11 cellular contexts compared by ENCODE assay signal in genomic region chr10:122551450-122551849, GRCh38. TPM values are rescaled to one million over a fixed set of nuclear protein-coding genes. Genes with fewer than 3 reads are reported as not detected.
DNase-seq lines count a peak whose midpoint lies in the region; ATAC-seq and TF ChIP-seq lines count a peak whose summit lies in the region.
"Had no signal": no experiment of that assay in that cellular context is flagged by ENCODE, and none has a peak within 500 bp of the region (broad histone marks: within the 10 kb centered on the region; RNA-seq: fewer than 3 reads in every experiment).

No MANE protein-coding gene starts in this region.

- no peaks in the 10 kb centered on the region for H3K27me3 ChIP-seq in hepatocyte
- H3K27me3 ChIP-seq in psoas muscle (ENCODE audit: insufficient read depth in 3 of 3, low read length in 2 of 3) = peaks cover 0 to 8% (median 3%) of the 10 kb centered on the region in 3 donors

- H3K79me2 ChIP-seq in hepatocyte = no peaks in the 10 kb centered on the region

- H3K9me3 ChIP-seq in KOPT-K1 (ENCODE audit: insufficient read depth, low read length, poor library complexity, severe bottlenecking) = no peaks in the 10 kb centered on the region
- no peaks in the 10 kb centered on the region for H3K9me3 ChIP-seq in hepatocyte (ENCODE audit: low read depth)
- no peaks in the 10 kb centered on the region for H3K9me3 ChIP-seq in psoas muscle

- H3K4me1 ChIP-seq in hepatocyte (ENCODE audit: insufficient read depth) (peaks cover 11% of the 10 kb centered on the region), psoas muscle (no peaks in the 10 kb centered on the region)

- H3K36me3 ChIP-seq in KOPT-K1 (ENCODE audit: insufficient read depth, low read length) = no peaks in the 10 kb centered on the region
- no peaks in the 10 kb centered on the region for H3K36me3 ChIP-seq in hepatocyte (replicated peaks; ENCODE audit: insufficient read depth, low read depth)
- no peaks in the 10 kb centered on the region for H3K36me3 ChIP-seq in psoas muscle (ENCODE audit: insufficient read depth in 1 of 2, low read depth in 1 of 2)

- DNase-seq in activated CD8-positive, alpha-beta memory T cell treated with anti-CD3 and anti-CD28 coated beads for 48 hours (ENCODE audit: low read depth in 2 of 3, low spot score in 2 of 3) = peak in 2 of 3 experiments; percentile 7 to 33
- DNase-seq in head of caudate nucleus (peak in 27 of 42 donors; percentile 3 to 61 (median 28)), hepatocyte (ENCODE audit: low spot score) (no peak), GDM1 (lab: John Stamatoyannopoulos, UW) (no peak), psoas muscle (no peak)
- peak; percentile 7 to 39 (median 13) for DNase-seq in stimulated activated CD4-positive, alpha-beta T cell treated with anti-CD3 and anti-CD28 coated beads, TNF-alpha, amount 100 ng/mL, for 24 hours (ENCODE audit: low read depth in 3 of 3)
- DNase-seq: GF-D8 had no signal

- no peak overlapping the region for H3K4me2 ChIP-seq in hepatocyte

- intact Hi-C loops in head of caudate nucleus (cut with DNase I) (no loop called here), psoas muscle (cut with DNase I) (no loop called here)

- H3K9me2 ChIP-seq in hepatocyte (replicated peaks; ENCODE audit: insufficient read depth) = no peaks in the 10 kb centered on the region

- TF ChIP-seq CTCF in hepatocyte (IDR thresholded peaks at IDR 0.05; ENCODE audit: poor library complexity) (no peak), psoas muscle (IDR thresholded peaks at IDR 0.05) (no peak)

- H2AFZ ChIP-seq in hepatocyte = no peak overlapping the region

- ATAC-seq in HG03565 (IDR thresholded peaks at IDR 0.05; ENCODE audit: unreplicated experiment) = no peak
- ATAC-seq in psoas muscle = no peak

- WGBS in hepatocyte (ENCODE audit: low lambda C conversion rate, missing lambda C conversion rate) = 73% methylated on average over 9 of the region's 9 CpGs
- 44 to 50% (median 46%) methylated on average over 9 of the region's 9 CpGs for WGBS in psoas muscle, 3 donors

- peak overlapping the region; percentile 36 for H3K27ac ChIP-seq in KOPT-K1 (ENCODE audit: low read depth, low read length, poor library complexity, severe bottlenecking)
- no peak overlapping the region for H3K27ac ChIP-seq in hepatocyte
- H3K27ac ChIP-seq in psoas muscle = no peak overlapping the region
- H3K27ac ChIP-seq: VCaP had no signal

- H3K4me3 ChIP-seq in hepatocyte (no peak overlapping the region), psoas muscle (no peak overlapping the region)

- H4K20me1 ChIP-seq in hepatocyte (ENCODE audit: insufficient read depth, poor library complexity, severe bottlenecking) = no peaks in the 10 kb centered on the region

RNA-seq across cellular contexts. Expression of gene DMBT1, which starts 9.1 kb away (rescaled TPM):
- total RNA-seq in hepatocyte (1.5 and 1.6 TPM in 2 replicates), psoas muscle (under 1 TPM; 0.07 to 0.43 (median 0.28) TPM)
- polyA plus RNA-seq in hepatocyte (0.88 TPM in 1 of 2 replicates, not detected in the other), psoas muscle (under 1 TPM; 0.03 to 0.25 (median 0.04) TPM)
- polyA plus RNA-seq: neural cell had no signal

Comparison
In these comparisons a context has a peak if more than half of its experiments do, and no peak if none do; other contexts are left out.
1. DNase-seq: peak in activated CD8-positive, alpha-beta memory T cell treated with anti-CD3 and anti-CD28 coated beads for 48 hours (2 of 3), head of caudate nucleus (27 of 42) and stimulated activated CD4-positive, alpha-beta T cell treated with anti-CD3 and anti-CD28 coated beads, TNF-alpha, amount 100 ng/mL, for 24 hours (3 of 3); none in hepatocyte (single experiment), GDM1 (single experiment) and psoas muscle (0 of 2).